ENCODE assay signal across 22 cellular contexts in genomic region chr18:74669136-74669798, GRCh38.
"Had no signal": no experiment of that assay in that cellular context is flagged by ENCODE, and none has a peak within 500 bp of the region (broad histone marks: within the 10 kb centered on the region; RNA-seq: fewer than 3 reads in every experiment).

No MANE protein-coding gene starts in this region.

- H3K4me3 ChIP-seq: esophagus muscularis mucosa, gastrocnemius medialis, heart right ventricle, left ventricle myocardium inferior, lower lobe of right lung, psoas muscle, sigmoid colon, skin epidermis, suprapubic skin, thyroid gland, upper lobe of left lung, uterus had no signal

- H3K27me3 ChIP-seq: esophagus muscularis mucosa, gastrocnemius medialis, heart right ventricle, sigmoid colon, suprapubic skin, thyroid gland, upper lobe of left lung, uterus had no signal

- DNase-seq: effector memory CD4-positive, alpha-beta T cell; gastrocnemius medialis; heart right ventricle; hypothalamus; left ventricle myocardium inferior; lower lobe of right lung; occipital lobe; psoas muscle; sigmoid colon; stimulated activated CD4-positive, alpha-beta T cell treated with anti-CD3 and anti-CD28 coated beads, Interleukin-2, amount 100 ng/mL, for 24 hours; stimulated activated CD4-positive, alpha-beta T cell treated with anti-CD3 and anti-CD28 coated beads, Interleukin-4, amount 100 ng/mL, for 4 hours; stimulated activated naive CD4-positive, alpha-beta T cell; thyroid gland; upper lobe of left lung; uterus had no signal

- H3K9me3 ChIP-seq: esophagus muscularis mucosa, gastrocnemius medialis, heart right ventricle, left ventricle myocardium inferior, lower lobe of right lung, psoas muscle, sigmoid colon, suprapubic skin, thyroid gland, upper lobe of left lung, uterus had no signal

- H3K36me3 ChIP-seq: lower lobe of right lung, sigmoid colon, thyroid gland, upper lobe of left lung, uterus had no signal

- ATAC-seq: gastrocnemius medialis, heart right ventricle, lower lobe of right lung, psoas muscle had no signal

- H3K27me3 Mint-ChIP-seq: memory B cell had no signal

- H3K4me1 Mint-ChIP-seq: mesothelial cell of epicardium, nephron had no signal

- H3K4me3 Mint-ChIP-seq: memory B cell, mesothelial cell of epicardium, nephron had no signal

- H3K4me1 ChIP-seq: esophagus muscularis mucosa, gastrocnemius medialis, heart right ventricle, left ventricle myocardium inferior, lower lobe of right lung, parathyroid adenoma, psoas muscle, suprapubic skin, thyroid gland, upper lobe of left lung, uterus had no signal

- H3K27ac ChIP-seq: esophagus muscularis mucosa, gastrocnemius medialis, heart right ventricle, left ventricle myocardium inferior, lower lobe of right lung, parathyroid adenoma, psoas muscle, sigmoid colon, skin epidermis, suprapubic skin, thyroid gland, upper lobe of left lung, uterus had no signal

- H3K27ac Mint-ChIP-seq: memory B cell, mesothelial cell of epicardium had no signal
